In genomic region chr1:93976711-93977328, GRCh38 we compare ENCODE assay signal across 20 cellular contexts.
DNase-seq lines count a peak whose midpoint lies in the region; FAIRE-seq and TF ChIP-seq lines count a peak whose summit lies in the region.
"Had no signal": no experiment of that assay in that cellular context is flagged by ENCODE, and none has a peak within 500 bp of the region (broad histone marks: within the 10 kb centered on the region; RNA-seq: fewer than 3 reads in every experiment).

No MANE protein-coding gene starts in this region.

- H3K4ac ChIP-seq in mesendoderm (ENCODE audit: low read depth, low read length): no peak overlapping the region

- no peak overlapping the region for H3K4me3 Mint-ChIP-seq in astrocyte (ENCODE audit: unreplicated experiment)
- H3K4me3 Mint-ChIP-seq: CD4-positive, alpha-beta memory T cell; H9 had no signal

- H3K9me3 Mint-ChIP-seq in astrocyte (ENCODE audit: unreplicated experiment): peaks cover 2% of the 10 kb centered on the region

- peaks cover 48% of the 10 kb centered on the region for H3K4me1 ChIP-seq in astrocyte (ENCODE audit: insufficient read depth, low read length)
- no peaks in the 10 kb centered on the region for H3K4me1 ChIP-seq in mesendoderm (ENCODE audit: control insufficient read depth, low read depth, low read length)
- H3K4me1 ChIP-seq: SJCRH30 had no signal

- no peak overlapping the region for H3K9ac ChIP-seq in astrocyte (ENCODE audit: low read length)
- no peak overlapping the region for H3K9ac ChIP-seq in mesendoderm (ENCODE audit: low read length)
- H3K9ac ChIP-seq: BLaER1 had no signal

- H3K23ac ChIP-seq in mesendoderm (ENCODE audit: low read length): no peak overlapping the region

- no peak overlapping the region for H3K27ac Mint-ChIP-seq in astrocyte (ENCODE audit: unreplicated experiment)
- H3K27ac Mint-ChIP-seq: H9 had no signal

- H3K27ac ChIP-seq in astrocyte (ENCODE audit: low read depth, low read length): no peak overlapping the region
- no peak overlapping the region for H3K27ac ChIP-seq in mesendoderm (ENCODE audit: low read depth, low read length)
- H3K27ac ChIP-seq: BLaER1, HL-60, SJCRH30 had no signal

- no peaks in the 10 kb centered on the region for H3K27me3 ChIP-seq in astrocyte (ENCODE audit: insufficient read depth, low read length)
- H3K27me3 ChIP-seq in mesendoderm (ENCODE audit: insufficient read depth, low read length, poor library complexity): no peaks in the 10 kb centered on the region
- H3K27me3 ChIP-seq: BLaER1, SJCRH30 had no signal

- H3K9me3 ChIP-seq in astrocyte (ENCODE audit: insufficient read depth, low read depth, low read length): no peaks in the 10 kb centered on the region
- H3K9me3 ChIP-seq: BLaER1, SJCRH30 had no signal

- H3K27me3 Mint-ChIP-seq in astrocyte (ENCODE audit: low read depth, unreplicated experiment): no peaks in the 10 kb centered on the region

- TF ChIP-seq CTCF in D721Med (IDR thresholded peaks at IDR 0.05; ENCODE audit: insufficient read depth, missing control alignments) (no peak), astrocyte (IDR thresholded peaks at IDR 0.05; ENCODE audit: insufficient read depth, low read depth, low read length) (no peak)

- H2BK15ac ChIP-seq in mesendoderm (replicated peaks; ENCODE audit: low read depth): no peak overlapping the region

- no peak overlapping the region for H3K4me3 ChIP-seq in astrocyte (ENCODE audit: insufficient read depth, low read depth, low read length)
- no peak overlapping the region for H3K4me3 ChIP-seq in mesendoderm (ENCODE audit: low read length)
- H3K4me3 ChIP-seq: BLaER1, SJCRH30 had no signal

- no peak overlapping the region for H3K56ac ChIP-seq in mesendoderm (ENCODE audit: low read length)

- peak overlapping the region; percentile 55 for H3K4me2 ChIP-seq in astrocyte (ENCODE audit: low read length)
- no peak overlapping the region for H3K4me2 ChIP-seq in mesendoderm (ENCODE audit: low read length)
- H3K4me2 ChIP-seq: BLaER1 had no signal

- no peak overlapping the region for H2BK120ac ChIP-seq in mesendoderm (ENCODE audit: low read depth, low read length)

- H3K79me1 ChIP-seq in mesendoderm (ENCODE audit: low read length): no peaks in the 10 kb centered on the region

- no peak overlapping the region for H4K8ac ChIP-seq in mesendoderm (ENCODE audit: low read depth, low read length)

- peaks cover 2% of the 10 kb centered on the region for H3K36me3 Mint-ChIP-seq in astrocyte (ENCODE audit: low read depth, unreplicated experiment)
- H3K36me3 Mint-ChIP-seq: CD4-positive, alpha-beta memory T cell had no signal

- H3K36me3 ChIP-seq in astrocyte (ENCODE audit: insufficient read depth, low read length): no peaks in the 10 kb centered on the region
- no peaks in the 10 kb centered on the region for H3K36me3 ChIP-seq in mesendoderm (ENCODE audit: control insufficient read depth, insufficient read depth, low read length)
- H3K36me3 ChIP-seq: BLaER1, SJCRH30 had no signal

- H3K4me1 Mint-ChIP-seq in astrocyte (ENCODE audit: low read depth, unreplicated experiment): peaks cover 28% of the 10 kb centered on the region
- H3K4me1 Mint-ChIP-seq: CD4-positive, alpha-beta memory T cell had no signal

- H3K18ac ChIP-seq in mesendoderm (ENCODE audit: low read length): no peak overlapping the region

- FAIRE-seq in D721Med (lab: Jason Lieb, UNC) (peak; percentile 93), astrocyte (lab: Jason Lieb, UNC) (no peak)
- FAIRE-seq: GM12892, GM18507 had no signal

- H2AK5ac ChIP-seq in mesendoderm (ENCODE audit: low read length): no peak overlapping the region

- H3K79me2 ChIP-seq in astrocyte (ENCODE audit: insufficient read depth, low read length) (no peaks in the 10 kb centered on the region), mesendoderm (ENCODE audit: control insufficient read depth, insufficient read depth, low read length) (no peaks in the 10 kb centered on the region)

- H2AFZ ChIP-seq in astrocyte (ENCODE audit: low read depth, low read length): no peak overlapping the region

- no peak overlapping the region for H2BK5ac ChIP-seq in mesendoderm (ENCODE audit: low read length)

- DNase-seq in D721Med (ENCODE audit: insufficient read length, low spot score) (peak; percentile 51), NCI-H524 (lab: John Stamatoyannopoulos, UW) (peak; percentile 81 to 91), astrocyte (ENCODE audit: low read depth) (no peak), mesendoderm (peak; percentile 11), A172 (ENCODE audit: low spot score) (no peak), medulla oblongata (ENCODE audit: extremely low spot score) (no peak), amygdala (lab: John Stamatoyannopoulos, UW) (no peak)
- DNase-seq: CD4-positive, alpha-beta memory T cell; H9; NCI-H1048; NCI-H1436 treated with DMSO at 0.1 percent for 48 hours; NCI-H2029 treated with DMSO at 0.1 percent for 48 hours; NCI-H2171 treated with DMSO at 0.1 percent for 48 hours; NCI-H446; NCI-H774; SJCRH30 had no signal

- H4K20me1 ChIP-seq in astrocyte (ENCODE audit: insufficient read depth, low read length): no peaks in the 10 kb centered on the region
- H4K20me1 ChIP-seq: BLaER1 had no signal

- H4K5ac ChIP-seq in mesendoderm (ENCODE audit: low read length): no peak overlapping the region

Comparison
In these comparisons a context has a peak if more than half of its experiments do, and no peak if none do; other contexts are left out.
1. DNase-seq: peak in D721Med (single experiment), NCI-H524 (2 of 2) and mesendoderm (single experiment); none in astrocyte (single experiment), A172 (single experiment), medulla oblongata (single experiment) and amygdala (0 of 56).